Comparison of ENCODE assay signal across 21 cellular contexts in genomic region chr17:59863607-59864006, GRCh38. TPM values are rescaled to one million over a fixed set of nuclear protein-coding genes. Genes with fewer than 3 reads are reported as not detected.
DNase-seq lines count a peak whose midpoint lies in the region; ATAC-seq and TF ChIP-seq lines count a peak whose summit lies in the region.
"Had no signal": no experiment of that assay in that cellular context is flagged by ENCODE, and none has a peak within 500 bp of the region (broad histone marks: within the 10 kb centered on the region; RNA-seq: fewer than 3 reads in every experiment).

No MANE protein-coding gene starts in this region.

- TF ChIP-seq POLR2A in prostate gland (IDR thresholded peaks at IDR 0.05) = no peak

- H3K4me3 ChIP-seq in left ventricle myocardium inferior (no peak overlapping the region), cardiac fibroblast (replicated peaks in 1 of 2; ENCODE audit: low read depth in 2 of 2, low read length in 2 of 2) (no peak overlapping the region), prostate gland (no peak overlapping the region)

- H3K4me1 ChIP-seq in left ventricle myocardium inferior = no peaks in the 10 kb centered on the region
- no peaks in the 10 kb centered on the region for H3K4me1 ChIP-seq in prostate gland (replicated peaks)

- intact Hi-C loops in left ventricle myocardium inferior (cut with micrococcal nuclease) = no loop called here
- intact Hi-C loops in left cardiac atrium (cut with DNase I) = no loop called here
- intact Hi-C loops in prostate gland (cut with DNase I) = no loop called here
- intact Hi-C loops in natural killer cell (cut with micrococcal nuclease) = no loop called here

- no peaks in the 10 kb centered on the region for H3K27me3 ChIP-seq in left ventricle myocardium inferior (ENCODE audit: low read depth)
- no peaks in the 10 kb centered on the region for H3K27me3 ChIP-seq in prostate gland (replicated peaks; ENCODE audit: insufficient read depth)

- DNase-seq in left ventricle myocardium inferior (no peak), left cardiac atrium (no peak), cardiac fibroblast (ENCODE audit: low read depth in 2 of 2) (peak; percentile 26 to 45), prostate gland (ENCODE audit: low spot score) (no peak), islet precursor cell (no peak), natural killer cell (no peak)
- DNase-seq in stimulated activated CD4-positive, alpha-beta T cell treated with anti-CD3 and anti-CD28 coated beads, Interleukin-2, amount 100 ng/mL, for 48 hours = no peak
- DNase-seq: C1 segment of cervical spinal cord; CD8-positive, alpha-beta T cell; DMS 273 treated with DMSO at 0.1 percent for 48 hours; DMS79 treated with DMSO at 0.1 percent for 48 hours; HCEC 1CT; NCI-H1092; NCI-H1417 treated with DMSO at 0.1 percent for 48 hours; NCI-H1694 treated with DMSO at 0.1 percent for 48 hours; NCI-H2081; NCI-H2227 treated with DMSO at 0.1 percent for 48 hours; NCI-H526 treated with DMSO at 0.1 percent for 48 hours; SK-N-SH had no signal

- no peak overlapping the region for H3K4me3 Mint-ChIP-seq in natural killer cell
- H3K4me3 Mint-ChIP-seq: CD8-positive, alpha-beta T cell; IgD-negative memory B cell had no signal

- H3K27me3 Mint-ChIP-seq in natural killer cell (ENCODE audit: low read depth in 2 of 2) = no peaks in the 10 kb centered on the region
- H3K27me3 Mint-ChIP-seq: IgD-negative memory B cell had no signal

- H3K36me3 ChIP-seq in left ventricle myocardium inferior (peaks cover 41% of the 10 kb centered on the region), prostate gland (peaks cover 0 to 10% of the 10 kb centered on the region in 2 donors)

- no peak for ATAC-seq in left cardiac atrium
- ATAC-seq in natural killer cell = no peak
- ATAC-seq: CD8-positive, alpha-beta T cell had no signal

- H3K27ac ChIP-seq in left ventricle myocardium inferior (replicated peaks) = peak overlapping the region; percentile 62
- H3K27ac ChIP-seq in prostate gland = peak overlapping the region; percentile 36 to 53
- H3K27ac ChIP-seq: KMS-11 had no signal

- no peak for TF ChIP-seq CTCF in left ventricle myocardium inferior (IDR thresholded peaks at IDR 0.05; ENCODE audit: borderline replicate concordance)
- no peak for TF ChIP-seq CTCF in cardiac fibroblast (IDR thresholded peaks at IDR 0.05; ENCODE audit: low read depth, low read length)
- no peak for TF ChIP-seq CTCF in prostate gland (IDR thresholded peaks at IDR 0.05)
- TF ChIP-seq CTCF in natural killer cell (IDR thresholded peaks at IDR 0.05) = no peak

- no peak overlapping the region for H3K27ac Mint-ChIP-seq in natural killer cell
- H3K27ac Mint-ChIP-seq: CD8-positive, alpha-beta T cell; IgD-negative memory B cell had no signal

- no peaks in the 10 kb centered on the region for H3K9me3 ChIP-seq in left ventricle myocardium inferior (replicated peaks)
- H3K9me3 ChIP-seq in prostate gland = no peaks in the 10 kb centered on the region
- H3K9me3 ChIP-seq: SK-N-SH had no signal

- H3K9me3 Mint-ChIP-seq in natural killer cell = no peaks in the 10 kb centered on the region
- H3K9me3 Mint-ChIP-seq: CD8-positive, alpha-beta T cell; IgD-negative memory B cell had no signal

- 58% methylated on average over 3 of the region's 3 CpGs for WGBS in prostate gland

- H3K36me3 Mint-ChIP-seq in natural killer cell = no peaks in the 10 kb centered on the region

- no peaks in the 10 kb centered on the region for H3K4me1 Mint-ChIP-seq in natural killer cell

RNA-seq across cellular contexts. Expression of gene TUBD1, which starts 29.1 kb away (rescaled TPM):
- 7.8 TPM for total RNA-seq in left ventricle myocardium inferior
- total RNA-seq in left cardiac atrium = 10 to 100 TPM in 1 of 2 donors, 1 to 10 TPM in 1; 8.5 to 10.5 TPM
- total RNA-seq in prostate gland = 10 to 100 TPM; 13.3 to 22.5 TPM
- total RNA-seq in natural killer cell = 1 to 10 TPM; 8.4 to 9.0 (median 8.4) TPM

RNA-seq across cellular contexts. Expression of gene RPS6KB1, which starts 29.3 kb away (rescaled TPM):
- total RNA-seq in left ventricle myocardium inferior (20.3 TPM), left cardiac atrium (10 to 100 TPM; 19.4 to 29.9 TPM), prostate gland (10 to 100 TPM; 28.2 to 38.1 TPM), natural killer cell (10 to 100 TPM; 70.6 to 85.0 (median 78.2) TPM)

Comparison
In these comparisons a context has a peak if more than half of its experiments do, and no peak if none do; other contexts are left out.
1. DNase-seq: peak in cardiac fibroblast (2 of 2); none in left ventricle myocardium inferior (single experiment), left cardiac atrium (single experiment), prostate gland (single experiment), islet precursor cell (single experiment), stimulated activated CD4-positive, alpha-beta T cell treated with anti-CD3 and anti-CD28 coated beads, Interleukin-2, amount 100 ng/mL, for 48 hours (0 of 2) and natural killer cell (single experiment).